In the genomic region with DNA sequence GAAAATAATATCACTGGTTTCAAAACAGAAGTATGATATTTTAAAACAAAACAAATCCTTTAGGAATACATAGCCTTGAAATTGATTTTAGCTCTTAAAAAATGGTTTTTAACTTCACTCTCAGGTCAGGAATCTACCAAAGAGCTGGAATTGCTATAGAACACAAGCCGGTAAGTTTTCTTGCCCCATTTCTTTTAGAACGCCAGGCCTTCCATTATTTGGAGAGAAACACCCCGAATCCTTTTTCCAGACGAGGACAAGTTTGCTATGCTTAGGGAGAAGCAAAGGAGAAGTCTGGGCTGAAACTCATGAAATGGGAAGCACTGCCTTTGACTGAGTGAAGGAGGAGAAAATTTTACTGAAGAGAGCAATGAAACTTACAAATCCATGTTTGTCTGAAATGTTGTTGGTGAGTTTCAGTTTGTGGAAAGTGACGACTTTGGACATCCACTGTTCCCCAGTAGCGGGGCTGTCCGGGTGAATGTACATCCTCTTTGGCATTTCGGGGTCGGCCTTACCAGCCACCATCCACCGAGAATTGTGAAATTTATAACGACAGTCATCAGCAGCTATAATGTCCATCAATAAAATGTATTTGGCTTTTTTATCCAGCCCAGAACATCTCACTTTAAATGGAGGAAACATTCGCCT, we compare ENCODE assay signal across 3 cellular contexts.
TF ChIP-seq lines count a peak whose summit lies in the region.

No MANE protein-coding gene starts in this region.

TF ChIP-seq in SK-N-SH, 30 proteins besides CTCF, POLR2A, EP300 and RAD21:
- TF ChIP-seq GATA2 (CRISPR knock-in tag; IDR thresholded peaks at IDR 0.05) (no peak), MEF2A (IDR thresholded peaks at IDR 0.05; ENCODE audit: borderline replicate concordance, low read depth) (no peak), CHD2 (IDR thresholded peaks at IDR 0.05; ENCODE audit: low read length, partially characterized antibody) (no peak), RXRA (IDR thresholded peaks at IDR 0.05; ENCODE audit: borderline replicate concordance, low read depth) (no peak), EZH2phosphoT487 (IDR thresholded peaks at IDR 0.05; ENCODE audit: borderline replicate concordance, low read depth) (no peak), RFX5 (IDR thresholded peaks at IDR 0.05; ENCODE audit: low read length) (no peak), SIN3A (IDR thresholded peaks at IDR 0.05; ENCODE audit: borderline replicate concordance, low read depth, low read length) (no peak), PBX3 (IDR thresholded peaks at IDR 0.05) (no peak)

TF ChIP-seq in SK-N-SH treated with all-trans-retinoic acid at 6 μM for 48 hours, 23 proteins besides CTCF, POLR2A, EP300 and RAD21:
- no peak for TF ChIP-seq ESRRG (CRISPR knock-in tag; IDR thresholded peaks at IDR 0.05)
- no peak for TF ChIP-seq TOX (CRISPR knock-in tag; IDR thresholded peaks at IDR 0.05; ENCODE audit: borderline replicate concordance)
TF ChIP-seq in SK-N-SH treated with all-trans-retinoic acid at 6 μM for 48 hours: peak in this region for 0.

TF ChIP-seq in H1, 55 proteins besides CTCF, POLR2A, EP300 and RAD21:
- TF ChIP-seq SIRT6 (IDR thresholded peaks at IDR 0.05; ENCODE audit: low read length) (no peak), BRCA1 (IDR thresholded peaks at IDR 0.05; ENCODE audit: low read depth, low read length) (no peak), CBX8 (IDR thresholded peaks at IDR 0.05; ENCODE audit: borderline replicate concordance, low read depth, low read length) (0 out of 2 replicates have a peak, but pooled peaks have one; percentile 34), EZH2 (IDR thresholded peaks at IDR 0.05; ENCODE audit: low read depth, low read length, severe bottlenecking) (peak; percentile 79), NRF1 (IDR thresholded peaks at IDR 0.05; ENCODE audit: low read depth, low read length) (no peak), SUZ12 (IDR thresholded peaks at IDR 0.05; ENCODE audit: low read length) (peak; percentile 56; the same call in 1 of the 2 replicates)
